Comparison of ENCODE assay signal across 1 cellular context in the genomic region with DNA sequence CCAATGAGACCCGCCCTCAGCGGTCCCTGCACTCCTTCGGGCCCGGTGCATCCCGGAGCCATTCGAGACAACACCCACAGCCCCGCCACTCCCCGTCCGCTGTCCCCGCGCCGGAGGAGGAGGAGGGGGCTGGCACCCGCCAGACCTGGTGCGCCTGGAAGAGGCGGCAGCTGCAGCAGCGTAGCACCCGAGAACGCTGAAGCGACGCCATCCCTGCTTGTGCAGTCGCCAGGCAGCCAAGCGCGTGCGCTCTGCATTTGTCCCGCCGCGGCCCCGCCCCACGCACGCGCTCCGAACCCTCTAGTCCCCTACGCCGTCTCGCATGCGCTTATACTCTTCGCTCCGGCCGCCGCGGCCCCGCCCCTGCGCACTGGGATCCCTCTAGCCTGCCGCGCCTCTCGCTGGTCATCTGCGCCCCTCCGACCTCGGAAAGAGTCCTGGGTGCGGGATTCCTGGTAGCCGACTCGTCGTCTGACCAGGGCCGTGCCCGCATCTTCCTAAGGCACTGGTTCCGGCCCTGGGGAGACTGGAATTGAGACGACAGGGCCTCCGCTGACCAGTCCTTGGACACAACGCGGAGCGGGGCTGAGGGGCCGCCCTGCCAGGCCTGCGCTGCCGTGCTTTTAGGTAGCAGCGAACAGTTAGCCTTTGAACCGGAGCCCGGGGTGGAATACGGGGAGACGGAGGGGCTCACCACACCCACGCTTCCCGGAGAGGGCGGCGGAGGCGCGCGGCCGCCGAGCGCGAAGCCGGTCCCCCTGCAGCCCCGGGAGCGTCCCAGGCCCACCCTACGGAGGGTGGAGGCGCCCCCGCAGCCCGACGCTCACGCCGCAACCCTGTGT.
A peak's percentile ranks its signal among the peaks of the same experiment; 100 is the strongest.
TF ChIP-seq lines count a peak whose summit lies in the region.

A gene with protein sequence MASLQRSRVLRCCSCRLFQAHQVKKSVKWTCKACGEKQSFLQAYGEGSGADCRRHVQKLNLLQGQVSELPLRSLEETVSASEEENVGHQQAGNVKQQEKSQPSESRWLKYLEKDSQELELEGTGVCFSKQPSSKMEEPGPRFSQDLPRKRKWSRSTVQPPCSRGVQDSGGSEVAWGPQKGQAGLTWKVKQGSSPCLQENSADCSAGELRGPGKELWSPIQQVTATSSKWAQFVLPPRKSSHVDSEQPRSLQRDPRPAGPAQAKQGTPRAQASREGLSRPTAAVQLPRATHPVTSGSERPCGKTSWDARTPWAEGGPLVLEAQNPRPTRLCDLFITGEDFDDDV (minus strand): TSS at position 232 of the 842 bp plus-strand sequence. CDS start 21 bp downstream, at position 211.

TF ChIP-seq in HepG2, 621 proteins besides CTCF, POLR2A, EP300 and RAD21 (continued from another document and continues in another):
- TF ChIP-seq, protein P1, sequence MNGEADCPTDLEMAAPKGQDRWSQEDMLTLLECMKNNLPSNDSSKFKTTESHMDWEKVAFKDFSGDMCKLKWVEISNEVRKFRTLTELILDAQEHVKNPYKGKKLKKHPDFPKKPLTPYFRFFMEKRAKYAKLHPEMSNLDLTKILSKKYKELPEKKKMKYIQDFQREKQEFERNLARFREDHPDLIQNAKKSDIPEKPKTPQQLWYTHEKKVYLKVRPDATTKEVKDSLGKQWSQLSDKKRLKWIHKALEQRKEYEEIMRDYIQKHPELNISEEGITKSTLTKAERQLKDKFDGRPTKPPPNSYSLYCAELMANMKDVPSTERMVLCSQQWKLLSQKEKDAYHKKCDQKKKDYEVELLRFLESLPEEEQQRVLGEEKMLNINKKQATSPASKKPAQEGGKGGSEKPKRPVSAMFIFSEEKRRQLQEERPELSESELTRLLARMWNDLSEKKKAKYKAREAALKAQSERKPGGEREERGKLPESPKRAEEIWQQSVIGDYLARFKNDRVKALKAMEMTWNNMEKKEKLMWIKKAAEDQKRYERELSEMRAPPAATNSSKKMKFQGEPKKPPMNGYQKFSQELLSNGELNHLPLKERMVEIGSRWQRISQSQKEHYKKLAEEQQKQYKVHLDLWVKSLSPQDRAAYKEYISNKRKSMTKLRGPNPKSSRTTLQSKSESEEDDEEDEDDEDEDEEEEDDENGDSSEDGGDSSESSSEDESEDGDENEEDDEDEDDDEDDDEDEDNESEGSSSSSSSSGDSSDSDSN (CRISPR knock-in tag; IDR thresholded peaks at IDR 0.05), result peak; percentile 80; the same call in 1 of the 2 replicates
- TF ChIP-seq PITX1 (CRISPR knock-in tag; IDR thresholded peaks at IDR 0.05) (peak; percentile 77), SMAD9 (CRISPR knock-in tag; IDR thresholded peaks at IDR 0.05) (0 out of 2 replicates have a peak, but pooled peaks have one; percentile 35), CBX2 (IDR thresholded peaks at IDR 0.05; ENCODE audit: low read depth, low read length) (no peak), CBX2 (CRISPR knock-in tag; IDR thresholded peaks at IDR 0.05; ENCODE audit: low read depth) (no peak; the same call in 1 of the 2 replicates), ZNF34 (CRISPR knock-in tag; IDR thresholded peaks at IDR 0.05; ENCODE audit: borderline replicate concordance) (no peak), ZNF614 (CRISPR knock-in tag; IDR thresholded peaks at IDR 0.05; ENCODE audit: borderline replicate concordance) (peak; percentile 85; the same call in 1 of the 2 replicates), EZH2 (conservative IDR thresholded peaks at IDR 0.05; ENCODE audit: low read depth, low read length) (no peak), CREB1 (IDR thresholded peaks at IDR 0.05) (no peak), CREB1 (CRISPR knock-in tag; IDR thresholded peaks at IDR 0.05) (no peak; the same call in 1 of the 2 replicates), ZNF232 (CRISPR knock-in tag; IDR thresholded peaks at IDR 0.05; ENCODE audit: borderline replicate concordance) (peak; percentile 63; the same call in 1 of the 2 replicates), ZNF460 (CRISPR knock-in tag; IDR thresholded peaks at IDR 0.05; ENCODE audit: borderline replicate concordance) (no peak; the same call in 1 of the 2 replicates), ONECUT2 (CRISPR knock-in tag; IDR thresholded peaks at IDR 0.05) (no peak), HCFC1 (IDR thresholded peaks at IDR 0.05; ENCODE audit: low read depth, low read length) (no peak), ZNF446 (CRISPR knock-in tag; IDR thresholded peaks at IDR 0.05) (no peak; the same call in 1 of the 2 replicates), DMAP1 (CRISPR knock-in tag; IDR thresholded peaks at IDR 0.05) (peak; percentile 86), SOX5 (CRISPR knock-in tag; IDR thresholded peaks at IDR 0.05; ENCODE audit: borderline replicate concordance) (peak; percentile 64; the same call in 1 of the 2 replicates), BORCS8-MEF2B (CRISPR knock-in tag; IDR thresholded peaks at IDR 0.05) (peak; percentile 93), ZBTB7A (CRISPR knock-in tag; IDR thresholded peaks at IDR 0.05) (0 out of 2 replicates have a peak, but pooled peaks have one; percentile 34), HNRNPK (IDR thresholded peaks at IDR 0.05; ENCODE audit: low read depth, low read length, poor library complexity, severe bottlenecking) (peak; percentile 16), RCOR2 (CRISPR knock-in tag; IDR thresholded peaks at IDR 0.05) (no peak), ZNF160 (CRISPR knock-in tag; IDR thresholded peaks at IDR 0.05) (peak; percentile 82), MAF1 (CRISPR knock-in tag; IDR thresholded peaks at IDR 0.05; ENCODE audit: borderline replicate concordance) (peak; percentile 25; the same call in 1 of the 2 replicates), ZNF224 (CRISPR knock-in tag; IDR thresholded peaks at IDR 0.05) (no peak), ZNF567 (CRISPR knock-in tag; IDR thresholded peaks at IDR 0.05; ENCODE audit: borderline replicate concordance) (no peak), FOXO1 (CRISPR knock-in tag; IDR thresholded peaks at IDR 0.05) (no peak; the same call in 1 of the 2 replicates), ZNF326 (CRISPR knock-in tag; IDR thresholded peaks at IDR 0.05; ENCODE audit: borderline replicate concordance) (no peak), NR3C1 (CRISPR knock-in tag; IDR thresholded peaks at IDR 0.05) (no peak), SKI (IDR thresholded peaks at IDR 0.05; ENCODE audit: partially characterized antibody) (peak; percentile 21), ZNF530 (CRISPR knock-in tag; IDR thresholded peaks at IDR 0.05; ENCODE audit: low read depth) (no peak), ZNF501 (CRISPR knock-in tag; IDR thresholded peaks at IDR 0.05) (peak; percentile 95), EEA1 (CRISPR knock-in tag; IDR thresholded peaks at IDR 0.05; ENCODE audit: borderline replicate concordance) (peak; percentile 24; the same call in 1 of the 2 replicates)
- TF ChIP-seq, protein P2, sequence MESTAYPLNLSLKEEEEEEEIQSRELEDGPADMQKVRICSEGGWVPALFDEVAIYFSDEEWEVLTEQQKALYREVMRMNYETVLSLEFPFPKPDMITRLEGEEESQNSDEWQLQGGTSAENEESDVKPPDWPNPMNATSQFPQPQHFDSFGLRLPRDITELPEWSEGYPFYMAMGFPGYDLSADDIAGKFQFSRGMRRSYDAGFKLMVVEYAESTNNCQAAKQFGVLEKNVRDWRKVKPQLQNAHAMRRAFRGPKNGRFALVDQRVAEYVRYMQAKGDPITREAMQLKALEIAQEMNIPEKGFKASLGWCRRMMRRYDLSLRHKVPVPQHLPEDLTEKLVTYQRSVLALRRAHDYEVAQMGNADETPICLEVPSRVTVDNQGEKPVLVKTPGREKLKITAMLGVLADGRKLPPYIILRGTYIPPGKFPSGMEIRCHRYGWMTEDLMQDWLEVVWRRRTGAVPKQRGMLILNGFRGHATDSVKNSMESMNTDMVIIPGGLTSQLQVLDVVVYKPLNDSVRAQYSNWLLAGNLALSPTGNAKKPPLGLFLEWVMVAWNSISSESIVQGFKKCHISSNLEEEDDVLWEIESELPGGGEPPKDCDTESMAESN (CRISPR knock-in tag; conservative IDR thresholded peaks at IDR 0.05), result no peak; the same call in 1 of the 2 replicates
- TF ChIP-seq, protein P3, sequence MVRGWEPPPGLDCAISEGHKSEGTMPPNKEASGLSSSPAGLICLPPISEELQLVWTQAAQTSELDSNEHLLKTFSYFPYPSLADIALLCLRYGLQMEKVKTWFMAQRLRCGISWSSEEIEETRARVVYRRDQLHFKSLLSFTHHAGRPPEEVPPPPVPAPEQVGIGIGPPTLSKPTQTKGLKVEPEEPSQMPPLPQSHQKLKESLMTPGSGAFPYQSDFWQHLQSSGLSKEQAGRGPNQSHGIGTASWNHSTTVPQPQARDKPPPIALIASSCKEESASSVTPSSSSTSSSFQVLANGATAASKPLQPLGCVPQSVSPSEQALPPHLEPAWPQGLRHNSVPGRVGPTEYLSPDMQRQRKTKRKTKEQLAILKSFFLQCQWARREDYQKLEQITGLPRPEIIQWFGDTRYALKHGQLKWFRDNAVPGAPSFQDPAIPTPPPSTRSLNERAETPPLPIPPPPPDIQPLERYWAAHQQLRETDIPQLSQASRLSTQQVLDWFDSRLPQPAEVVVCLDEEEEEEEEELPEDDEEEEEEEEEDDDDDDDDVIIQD (CRISPR knock-in tag; IDR thresholded peaks at IDR 0.05; ENCODE audit: low read depth), result peak; percentile 10; the same call in 1 of the 2 replicates
- TF ChIP-seq, protein P4, sequence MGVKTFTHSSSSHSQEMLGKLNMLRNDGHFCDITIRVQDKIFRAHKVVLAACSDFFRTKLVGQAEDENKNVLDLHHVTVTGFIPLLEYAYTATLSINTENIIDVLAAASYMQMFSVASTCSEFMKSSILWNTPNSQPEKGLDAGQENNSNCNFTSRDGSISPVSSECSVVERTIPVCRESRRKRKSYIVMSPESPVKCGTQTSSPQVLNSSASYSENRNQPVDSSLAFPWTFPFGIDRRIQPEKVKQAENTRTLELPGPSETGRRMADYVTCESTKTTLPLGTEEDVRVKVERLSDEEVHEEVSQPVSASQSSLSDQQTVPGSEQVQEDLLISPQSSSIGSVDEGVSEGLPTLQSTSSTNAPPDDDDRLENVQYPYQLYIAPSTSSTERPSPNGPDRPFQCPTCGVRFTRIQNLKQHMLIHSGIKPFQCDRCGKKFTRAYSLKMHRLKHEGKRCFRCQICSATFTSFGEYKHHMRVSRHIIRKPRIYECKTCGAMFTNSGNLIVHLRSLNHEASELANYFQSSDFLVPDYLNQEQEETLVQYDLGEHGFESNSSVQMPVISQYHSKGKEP (CRISPR knock-in tag; IDR thresholded peaks at IDR 0.05), result no peak; the same call in 1 of the 2 replicates
- TF ChIP-seq, protein P5, sequence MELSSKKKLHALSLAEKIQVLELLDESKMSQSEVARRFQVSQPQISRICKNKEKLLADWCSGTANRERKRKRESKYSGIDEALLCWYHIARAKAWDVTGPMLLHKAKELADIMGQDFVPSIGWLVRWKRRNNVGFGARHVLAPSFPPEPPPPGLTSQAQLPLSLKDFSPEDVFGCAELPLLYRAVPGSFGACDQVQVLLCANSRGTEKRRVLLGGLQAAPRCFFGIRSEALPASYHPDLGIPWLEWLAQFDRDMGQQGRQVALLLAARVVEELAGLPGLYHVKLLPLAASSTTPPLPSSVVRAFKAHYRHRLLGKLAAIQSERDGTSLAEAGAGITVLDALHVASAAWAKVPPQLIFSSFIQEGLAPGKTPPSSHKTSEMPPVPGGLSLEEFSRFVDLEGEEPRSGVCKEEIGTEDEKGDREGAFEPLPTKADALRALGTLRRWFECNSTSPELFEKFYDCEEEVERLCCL (CRISPR knock-in tag; IDR thresholded peaks at IDR 0.05; ENCODE audit: borderline replicate concordance), result 0 out of 2 replicates have a peak, but pooled peaks have one; percentile 72
- TF ChIP-seq, protein P6, sequence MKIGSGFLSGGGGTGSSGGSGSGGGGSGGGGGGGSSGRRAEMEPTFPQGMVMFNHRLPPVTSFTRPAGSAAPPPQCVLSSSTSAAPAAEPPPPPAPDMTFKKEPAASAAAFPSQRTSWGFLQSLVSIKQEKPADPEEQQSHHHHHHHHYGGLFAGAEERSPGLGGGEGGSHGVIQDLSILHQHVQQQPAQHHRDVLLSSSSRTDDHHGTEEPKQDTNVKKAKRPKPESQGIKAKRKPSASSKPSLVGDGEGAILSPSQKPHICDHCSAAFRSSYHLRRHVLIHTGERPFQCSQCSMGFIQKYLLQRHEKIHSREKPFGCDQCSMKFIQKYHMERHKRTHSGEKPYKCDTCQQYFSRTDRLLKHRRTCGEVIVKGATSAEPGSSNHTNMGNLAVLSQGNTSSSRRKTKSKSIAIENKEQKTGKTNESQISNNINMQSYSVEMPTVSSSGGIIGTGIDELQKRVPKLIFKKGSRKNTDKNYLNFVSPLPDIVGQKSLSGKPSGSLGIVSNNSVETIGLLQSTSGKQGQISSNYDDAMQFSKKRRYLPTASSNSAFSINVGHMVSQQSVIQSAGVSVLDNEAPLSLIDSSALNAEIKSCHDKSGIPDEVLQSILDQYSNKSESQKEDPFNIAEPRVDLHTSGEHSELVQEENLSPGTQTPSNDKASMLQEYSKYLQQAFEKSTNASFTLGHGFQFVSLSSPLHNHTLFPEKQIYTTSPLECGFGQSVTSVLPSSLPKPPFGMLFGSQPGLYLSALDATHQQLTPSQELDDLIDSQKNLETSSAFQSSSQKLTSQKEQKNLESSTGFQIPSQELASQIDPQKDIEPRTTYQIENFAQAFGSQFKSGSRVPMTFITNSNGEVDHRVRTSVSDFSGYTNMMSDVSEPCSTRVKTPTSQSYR (CRISPR knock-in tag; IDR thresholded peaks at IDR 0.05; ENCODE audit: borderline replicate concordance), result peak; percentile 4; the same call in 1 of the 2 replicates
- TF ChIP-seq, protein P7, sequence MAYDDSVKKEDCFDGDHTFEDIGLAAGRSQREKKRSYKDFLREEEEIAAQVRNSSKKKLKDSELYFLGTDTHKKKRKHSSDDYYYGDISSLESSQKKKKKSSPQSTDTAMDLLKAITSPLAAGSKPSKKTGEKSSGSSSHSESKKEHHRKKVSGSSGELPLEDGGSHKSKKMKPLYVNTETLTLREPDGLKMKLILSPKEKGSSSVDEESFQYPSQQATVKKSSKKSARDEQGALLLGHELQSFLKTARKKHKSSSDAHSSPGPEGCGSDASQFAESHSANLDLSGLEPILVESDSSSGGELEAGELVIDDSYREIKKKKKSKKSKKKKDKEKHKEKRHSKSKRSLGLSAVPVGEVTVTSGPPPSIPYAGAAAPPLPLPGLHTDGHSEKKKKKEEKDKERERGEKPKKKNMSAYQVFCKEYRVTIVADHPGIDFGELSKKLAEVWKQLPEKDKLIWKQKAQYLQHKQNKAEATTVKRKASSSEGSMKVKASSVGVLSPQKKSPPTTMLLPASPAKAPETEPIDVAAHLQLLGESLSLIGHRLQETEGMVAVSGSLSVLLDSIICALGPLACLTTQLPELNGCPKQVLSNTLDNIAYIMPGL (CRISPR knock-in tag; IDR thresholded peaks at IDR 0.05; ENCODE audit: borderline replicate concordance in 1 of 2, low read depth in 1 of 2), result peak; percentile 90; a peak in 3 of 4 replicates
- TF ChIP-seq, protein P8, sequence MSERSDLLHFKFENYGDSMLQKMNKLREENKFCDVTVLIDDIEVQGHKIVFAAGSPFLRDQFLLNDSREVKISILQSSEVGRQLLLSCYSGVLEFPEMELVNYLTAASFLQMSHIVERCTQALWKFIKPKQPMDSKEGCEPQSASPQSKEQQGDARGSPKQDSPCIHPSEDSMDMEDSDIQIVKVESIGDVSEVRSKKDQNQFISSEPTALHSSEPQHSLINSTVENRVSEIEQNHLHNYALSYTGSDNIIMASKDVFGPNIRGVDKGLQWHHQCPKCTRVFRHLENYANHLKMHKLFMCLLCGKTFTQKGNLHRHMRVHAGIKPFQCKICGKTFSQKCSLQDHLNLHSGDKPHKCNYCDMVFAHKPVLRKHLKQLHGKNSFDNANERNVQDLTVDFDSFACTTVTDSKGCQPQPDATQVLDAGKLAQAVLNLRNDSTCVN (CRISPR knock-in tag; IDR thresholded peaks at IDR 0.05; ENCODE audit: borderline replicate concordance), result peak; percentile 76
- TF ChIP-seq, protein P9, sequence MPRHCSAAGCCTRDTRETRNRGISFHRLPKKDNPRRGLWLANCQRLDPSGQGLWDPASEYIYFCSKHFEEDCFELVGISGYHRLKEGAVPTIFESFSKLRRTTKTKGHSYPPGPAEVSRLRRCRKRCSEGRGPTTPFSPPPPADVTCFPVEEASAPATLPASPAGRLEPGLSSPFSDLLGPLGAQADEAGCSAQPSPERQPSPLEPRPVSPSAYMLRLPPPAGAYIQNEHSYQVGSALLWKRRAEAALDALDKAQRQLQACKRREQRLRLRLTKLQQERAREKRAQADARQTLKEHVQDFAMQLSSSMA (CRISPR knock-in tag; IDR thresholded peaks at IDR 0.05), result no peak; the same call in 1 of the 2 replicates
